In the genomic region with DNA sequence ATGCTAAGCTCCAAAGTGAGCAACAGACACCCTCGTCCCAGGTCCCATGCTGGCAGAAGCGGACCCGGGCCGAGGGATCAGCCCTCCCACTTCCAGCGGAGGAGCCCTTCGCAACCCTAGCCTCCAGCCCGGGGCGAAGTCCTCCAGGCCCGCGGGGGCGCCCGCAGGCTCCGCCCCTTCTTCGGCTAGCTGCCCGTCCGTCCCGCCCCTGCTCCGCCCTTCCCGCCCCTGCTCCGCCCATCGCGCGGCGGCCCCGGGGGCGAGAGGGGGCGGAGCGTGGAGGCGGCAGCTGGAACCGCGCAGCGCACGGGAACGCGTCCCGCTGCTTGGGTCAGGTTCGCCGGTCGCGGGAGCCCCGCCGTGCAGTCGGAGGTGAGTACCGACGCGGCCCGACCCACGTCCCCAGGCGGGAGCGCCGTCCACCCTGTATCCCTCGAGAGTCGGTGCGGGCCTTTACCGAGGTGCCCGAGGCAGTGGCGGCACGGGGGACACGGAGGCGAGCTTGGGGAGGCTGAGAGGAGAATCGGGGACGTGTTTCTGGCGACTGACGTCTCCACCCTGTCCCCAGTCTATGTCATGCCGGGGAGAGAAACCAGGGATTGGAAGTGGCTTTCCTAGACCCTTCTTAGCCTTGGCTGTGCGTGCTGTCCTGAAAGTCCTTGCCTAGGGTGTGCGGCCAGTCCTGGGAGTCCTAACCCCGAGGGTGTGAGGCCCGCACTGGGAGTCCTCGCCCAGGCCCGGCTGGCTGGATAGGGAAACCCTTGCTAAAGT, we compare ENCODE assay signal across 1 cellular context.
TF ChIP-seq lines count a peak whose summit lies in the region.

A gene (plus strand): TSS at position 280 of the 771 bp plus-strand sequence. CDS start 20,864 bp downstream, outside the sequence.

TF ChIP-seq in GM12878, 131 proteins besides CTCF, POLR2A, EP300 and RAD21 (continued from another document):
- TF ChIP-seq, protein P1, sequence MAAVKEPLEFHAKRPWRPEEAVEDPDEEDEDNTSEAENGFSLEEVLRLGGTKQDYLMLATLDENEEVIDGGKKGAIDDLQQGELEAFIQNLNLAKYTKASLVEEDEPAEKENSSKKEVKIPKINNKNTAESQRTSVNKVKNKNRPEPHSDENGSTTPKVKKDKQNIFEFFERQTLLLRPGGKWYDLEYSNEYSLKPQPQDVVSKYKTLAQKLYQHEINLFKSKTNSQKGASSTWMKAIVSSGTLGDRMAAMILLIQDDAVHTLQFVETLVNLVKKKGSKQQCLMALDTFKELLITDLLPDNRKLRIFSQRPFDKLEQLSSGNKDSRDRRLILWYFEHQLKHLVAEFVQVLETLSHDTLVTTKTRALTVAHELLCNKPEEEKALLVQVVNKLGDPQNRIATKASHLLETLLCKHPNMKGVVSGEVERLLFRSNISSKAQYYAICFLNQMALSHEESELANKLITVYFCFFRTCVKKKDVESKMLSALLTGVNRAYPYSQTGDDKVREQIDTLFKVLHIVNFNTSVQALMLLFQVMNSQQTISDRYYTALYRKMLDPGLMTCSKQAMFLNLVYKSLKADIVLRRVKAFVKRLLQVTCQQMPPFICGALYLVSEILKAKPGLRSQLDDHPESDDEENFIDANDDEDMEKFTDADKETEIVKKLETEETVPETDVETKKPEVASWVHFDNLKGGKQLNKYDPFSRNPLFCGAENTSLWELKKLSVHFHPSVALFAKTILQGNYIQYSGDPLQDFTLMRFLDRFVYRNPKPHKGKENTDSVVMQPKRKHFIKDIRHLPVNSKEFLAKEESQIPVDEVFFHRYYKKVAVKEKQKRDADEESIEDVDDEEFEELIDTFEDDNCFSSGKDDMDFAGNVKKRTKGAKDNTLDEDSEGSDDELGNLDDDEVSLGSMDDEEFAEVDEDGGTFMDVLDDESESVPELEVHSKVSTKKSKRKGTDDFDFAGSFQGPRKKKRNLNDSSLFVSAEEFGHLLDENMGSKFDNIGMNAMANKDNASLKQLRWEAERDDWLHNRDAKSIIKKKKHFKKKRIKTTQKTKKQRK (IDR thresholded peaks at IDR 0.05; ENCODE audit: low read depth, low read length) = no peak
- TF ChIP-seq, protein P2, sequence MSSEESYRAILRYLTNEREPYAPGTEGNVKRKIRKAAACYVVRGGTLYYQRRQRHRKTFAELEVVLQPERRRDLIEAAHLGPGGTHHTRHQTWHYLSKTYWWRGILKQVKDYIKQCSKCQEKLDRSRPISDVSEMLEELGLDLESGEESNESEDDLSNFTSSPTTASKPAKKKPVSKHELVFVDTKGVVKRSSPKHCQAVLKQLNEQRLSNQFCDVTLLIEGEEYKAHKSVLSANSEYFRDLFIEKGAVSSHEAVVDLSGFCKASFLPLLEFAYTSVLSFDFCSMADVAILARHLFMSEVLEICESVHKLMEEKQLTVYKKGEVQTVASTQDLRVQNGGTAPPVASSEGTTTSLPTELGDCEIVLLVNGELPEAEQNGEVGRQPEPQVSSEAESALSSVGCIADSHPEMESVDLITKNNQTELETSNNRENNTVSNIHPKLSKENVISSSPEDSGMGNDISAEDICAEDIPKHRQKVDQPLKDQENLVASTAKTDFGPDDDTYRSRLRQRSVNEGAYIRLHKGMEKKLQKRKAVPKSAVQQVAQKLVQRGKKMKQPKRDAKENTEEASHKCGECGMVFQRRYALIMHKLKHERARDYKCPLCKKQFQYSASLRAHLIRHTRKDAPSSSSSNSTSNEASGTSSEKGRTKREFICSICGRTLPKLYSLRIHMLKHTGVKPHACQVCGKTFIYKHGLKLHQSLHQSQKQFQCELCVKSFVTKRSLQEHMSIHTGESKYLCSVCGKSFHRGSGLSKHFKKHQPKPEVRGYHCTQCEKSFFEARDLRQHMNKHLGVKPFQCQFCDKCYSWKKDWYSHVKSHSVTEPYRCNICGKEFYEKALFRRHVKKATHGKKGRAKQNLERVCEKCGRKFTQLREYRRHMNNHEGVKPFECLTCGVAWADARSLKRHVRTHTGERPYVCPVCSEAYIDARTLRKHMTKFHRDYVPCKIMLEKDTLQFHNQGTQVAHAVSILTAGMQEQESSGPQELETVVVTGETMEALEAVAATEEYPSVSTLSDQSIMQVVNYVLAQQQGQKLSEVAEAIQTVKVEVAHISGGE (CRISPR knock-in tag; IDR thresholded peaks at IDR 0.05) = no peak
- TF ChIP-seq HDAC2 (IDR thresholded peaks at IDR 0.05) = no peak
- TF ChIP-seq, protein P3, sequence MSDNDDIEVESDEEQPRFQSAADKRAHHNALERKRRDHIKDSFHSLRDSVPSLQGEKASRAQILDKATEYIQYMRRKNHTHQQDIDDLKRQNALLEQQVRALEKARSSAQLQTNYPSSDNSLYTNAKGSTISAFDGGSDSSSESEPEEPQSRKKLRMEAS (IDR thresholded peaks at IDR 0.05; ENCODE audit: low read depth, low read length) = no peak
- TF ChIP-seq RBBP5 (conservative IDR thresholded peaks at IDR 0.05) = no peak
- TF ChIP-seq SMARCA5 (IDR thresholded peaks at IDR 0.05) = no peak
- no peak for TF ChIP-seq MYC (IDR thresholded peaks at IDR 0.05; ENCODE audit: insufficient read depth, insufficient read length, insufficient replicate concordance, low read length, severe bottlenecking)
- TF ChIP-seq KLF5 (IDR thresholded peaks at IDR 0.05; ENCODE audit: partially characterized antibody) = peak; percentile 33
- TF ChIP-seq, protein P4, sequence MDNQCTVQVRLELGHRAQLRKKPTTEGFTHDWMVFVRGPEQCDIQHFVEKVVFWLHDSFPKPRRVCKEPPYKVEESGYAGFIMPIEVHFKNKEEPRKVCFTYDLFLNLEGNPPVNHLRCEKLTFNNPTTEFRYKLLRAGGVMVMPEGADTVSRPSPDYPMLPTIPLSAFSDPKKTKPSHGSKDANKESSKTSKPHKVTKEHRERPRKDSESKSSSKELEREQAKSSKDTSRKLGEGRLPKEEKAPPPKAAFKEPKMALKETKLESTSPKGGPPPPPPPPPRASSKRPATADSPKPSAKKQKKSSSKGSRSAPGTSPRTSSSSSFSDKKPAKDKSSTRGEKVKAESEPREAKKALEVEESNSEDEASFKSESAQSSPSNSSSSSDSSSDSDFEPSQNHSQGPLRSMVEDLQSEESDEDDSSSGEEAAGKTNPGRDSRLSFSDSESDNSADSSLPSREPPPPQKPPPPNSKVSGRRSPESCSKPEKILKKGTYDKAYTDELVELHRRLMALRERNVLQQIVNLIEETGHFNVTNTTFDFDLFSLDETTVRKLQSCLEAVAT (IDR thresholded peaks at IDR 0.05) = no peak
- TF ChIP-seq IKZF2 (IDR thresholded peaks at IDR 0.05) = no peak
- no peak for TF ChIP-seq CHD2 (IDR thresholded peaks at IDR 0.05; ENCODE audit: borderline replicate concordance, low read depth, low read length)
- peak; percentile 81 for TF ChIP-seq LARP7 (IDR thresholded peaks at IDR 0.05)
